23 cellular contexts compared by ENCODE assay signal in genomic region chr5:31334061-31334700, GRCh38.
DNase-seq lines count a peak whose midpoint lies in the region; ATAC-seq, FAIRE-seq and TF ChIP-seq lines count a peak whose summit lies in the region.
"Had no signal": no experiment of that assay in that cellular context is flagged by ENCODE, and none has a peak within 500 bp of the region (broad histone marks: within the 10 kb centered on the region; RNA-seq: fewer than 3 reads in every experiment).

No MANE protein-coding gene starts in this region.

- H3K4me3 Mint-ChIP-seq in neural progenitor cell: no peak overlapping the region
- H3K4me3 Mint-ChIP-seq: CD4-positive, CD25-positive, alpha-beta regulatory T cell; CD8-positive, alpha-beta memory T cell had no signal

- H3K9me3 ChIP-seq in IMR-90 (ENCODE audit: control insufficient read depth, insufficient read depth, low read length): no peaks in the 10 kb centered on the region
- no peaks in the 10 kb centered on the region for H3K9me3 ChIP-seq in neural progenitor cell (ENCODE audit: low read depth)
- H3K9me3 ChIP-seq in HepG2 (ENCODE audit: low read length): no peaks in the 10 kb centered on the region
- H3K9me3 ChIP-seq: A549, BE2C had no signal

- no CpG with 5 or more reads among the region's 4 CpGs for WGBS in IMR-90 (ENCODE audit: extremely low coverage in 2 of 2, insufficient read length in 1 of 2), 2 experiments
- WGBS in HepG2 (ENCODE audit: low lambda C conversion rate): 23% methylated on average over 4 of the region's 4 CpGs

- no peaks in the 10 kb centered on the region for H3K9me3 Mint-ChIP-seq in neural progenitor cell
- H3K9me3 Mint-ChIP-seq: CD8-positive, alpha-beta memory T cell had no signal

- H3K79me1 ChIP-seq in IMR-90 (ENCODE audit: low read depth in 1 of 2, low read length in 2 of 2): no peaks in the 10 kb centered on the region

- no peak for FAIRE-seq in HepG2 (lab: Jason Lieb, UNC)
- FAIRE-seq: A549, GM12878, GM19239, H54 had no signal

- TF ChIP-seq EP300 in HepG2 (IDR thresholded peaks at IDR 0.05; ENCODE audit: low read depth in 2 of 2, low read length in 2 of 2) (no peak), HepG2 (CRISPR knock-in tag; IDR thresholded peaks at IDR 0.05; ENCODE audit: borderline replicate concordance) (no peak)

- H3F3A ChIP-seq in neural progenitor cell (ENCODE audit: low read depth): peaks cover 12% of the 10 kb centered on the region

- no peaks in the 10 kb centered on the region for H3K36me3 ChIP-seq in IMR-90 (ENCODE audit: control insufficient read depth, insufficient read depth, low read length)
- no peaks in the 10 kb centered on the region for H3K36me3 ChIP-seq in neural progenitor cell
- no peaks in the 10 kb centered on the region for H3K36me3 ChIP-seq in HepG2 (replicated peaks in 1 of 2; ENCODE audit: control insufficient read depth in 1 of 2, insufficient read depth in 2 of 2, low read length in 2 of 2)
- H3K36me3 ChIP-seq: BE2C had no signal

- no peaks in the 10 kb centered on the region for H3K36me3 Mint-ChIP-seq in neural progenitor cell
- H3K36me3 Mint-ChIP-seq: CD4-positive, CD25-positive, alpha-beta regulatory T cell; CD8-positive, alpha-beta memory T cell had no signal

- POLR2A ChIA-PET in IMR-90 (lab: Charles Lee; ENCODE audit: unreplicated experiment): no interaction called here
- POLR2A ChIA-PET in HepG2 (lab: Yijun Ruan, JAX): no interaction called here

- ATAC-seq in IMR-90 (ENCODE audit: low read depth) (peak; percentile 50), SK-N-SH treated with all-trans-retinoic acid at 6 μM for 48 hours (0 out of 3 replicates have a peak, but pooled peaks have one; percentile 30), HG02798 (IDR thresholded peaks at IDR 0.05; ENCODE audit: poor library complexity, unreplicated experiment) (no peak), HepG2 (no peak)
- ATAC-seq: A549, GM12878 had no signal

- dilution Hi-C loops in IMR-90 (cut with HindIII; ENCODE audit: low sequenced_read_pairs, unreplicated experiment): no loop called here

- no TSS peak for BruUV-seq in IMR-90 (replicated peaks; lab: Mats Ljungman, UMichigan)
- BruUV-seq in HepG2 (replicated peaks; lab: Mats Ljungman, UMichigan): no TSS peak

- H3K4me3 ChIP-seq in AG10803 (ENCODE audit: low read length) (no peak overlapping the region), IMR-90 (ENCODE audit: insufficient read depth, low read depth, low read length) (no peak overlapping the region), neural progenitor cell (no peak overlapping the region), HepG2 (replicated peaks in 1 of 3; ENCODE audit: insufficient read depth in 1 of 3, low read depth in 2 of 3, low read length in 3 of 3) (no peak overlapping the region)
- H3K4me3 ChIP-seq: A549, GM12878 had no signal

- H3K14ac ChIP-seq in IMR-90 (replicated peaks; ENCODE audit: low read depth, low read length): no peak overlapping the region

- H3K9ac ChIP-seq in IMR-90 (ENCODE audit: low read depth, low read length): no peak overlapping the region
- no peak overlapping the region for H3K9ac ChIP-seq in neural progenitor cell
- H3K9ac ChIP-seq in HepG2 (ENCODE audit: insufficient read depth, low read depth, low read length): no peak overlapping the region

- no peak for TF ChIP-seq POLR2A in IMR-90 (IDR thresholded peaks at IDR 0.05; ENCODE audit: low read depth, low read length)
- TF ChIP-seq POLR2A in HepG2 (IDR thresholded peaks at IDR 0.05; ENCODE audit: insufficient read depth in 1 of 2, low read depth in 2 of 2, low read length in 2 of 2): no peak

- no peaks in the 10 kb centered on the region for H3K9me1 ChIP-seq in IMR-90 (ENCODE audit: insufficient read depth, low read length)

- in situ Hi-C loops in IMR-90 (cut with MboI; ENCODE audit: low sequenced_read_pairs): no loop called here
- in situ Hi-C loops in HepG2 (cut with HindIII; ENCODE audit: extremely low pct_ligation_motif_present, low pct_unique_long_range_greater_than_20kb): no loop called here

- no peak overlapping the region for H2AFZ ChIP-seq in IMR-90 (replicated peaks; ENCODE audit: low read length, poor library complexity)
- H2AFZ ChIP-seq in neural progenitor cell (replicated peaks): no peak overlapping the region
- H2AFZ ChIP-seq in HepG2 (ENCODE audit: low read length): no peak overlapping the region

- H3K27ac ChIP-seq in IMR-90 (ENCODE audit: insufficient read depth, low read length): no peak overlapping the region
- H3K27ac ChIP-seq in neural progenitor cell: no peak overlapping the region
- no peak overlapping the region for H3K27ac ChIP-seq in HepG2 (ENCODE audit: extremely low read length, insufficient read depth, low read length)
- H3K27ac ChIP-seq: 22Rv1, A549 had no signal

- no peak overlapping the region for H3K56ac ChIP-seq in IMR-90 (ENCODE audit: extremely low read depth, insufficient read depth, low read length)

- DNase-seq in AG10803 (ENCODE audit: low read depth) (peak; percentile 72), IMR-90 (no peak), neural progenitor cell (ENCODE audit: low spot score) (no peak), epidermal melanocyte (ENCODE audit: insufficient read length, low spot score) (no peak), NCI-H748 treated with DMSO at 0.1 percent for 48 hours (lab: John Stamatoyannopoulos, UW) (no peak), HepG2 (ENCODE audit: low spot score) (no peak)
- DNase-seq: BE2C; C1 segment of cervical spinal cord; CD4-positive, CD25-positive, alpha-beta regulatory T cell; CD8-positive, alpha-beta memory T cell; COR-L47; DMS 273 treated with DMSO at 0.1 percent for 48 hours; DMS53; DND-41; EL; HCEC 1CT had no signal

- H3K79me2 ChIP-seq in neural progenitor cell (ENCODE audit: low read depth) (no peaks in the 10 kb centered on the region), HepG2 (ENCODE audit: insufficient read depth, low read length) (no peaks in the 10 kb centered on the region)

- no peak overlapping the region for H4K8ac ChIP-seq in IMR-90 (ENCODE audit: low read depth in 2 of 2, low read length in 2 of 2)

- H3K4me1 ChIP-seq in IMR-90 (ENCODE audit: control insufficient read depth, insufficient read depth, low read length) (no peaks in the 10 kb centered on the region; the same call in 1 of the 2 replicates), neural progenitor cell (peaks cover 31% of the 10 kb centered on the region), HepG2 (ENCODE audit: insufficient read depth, low read length) (no peaks in the 10 kb centered on the region)
- H3K4me1 ChIP-seq: A549 had no signal

- no peak overlapping the region for H2AK5ac ChIP-seq in IMR-90 (ENCODE audit: low read depth, low read length)

- no peak overlapping the region for H3K23ac ChIP-seq in IMR-90 (ENCODE audit: low read depth, low read length)

- no peaks in the 10 kb centered on the region for H3K27me3 ChIP-seq in IMR-90 (ENCODE audit: control insufficient read depth, insufficient read depth, low read length)
- H3K27me3 ChIP-seq in neural progenitor cell: no peaks in the 10 kb centered on the region
- no peaks in the 10 kb centered on the region; a peak in 1 of 5 replicates for H3K27me3 ChIP-seq in HepG2 (ENCODE audit: control insufficient read depth in 1 of 2, insufficient read depth in 2 of 2, low read length in 2 of 2)
- H3K27me3 ChIP-seq: BE2C had no signal

- no peak for TF ChIP-seq RAD21 in IMR-90 (IDR thresholded peaks at IDR 0.05; ENCODE audit: low read length)
- no peak for TF ChIP-seq RAD21 in HepG2 (CRISPR knock-in tag; IDR thresholded peaks at IDR 0.05)

- no peak overlapping the region for H3K4me2 ChIP-seq in IMR-90 (ENCODE audit: low read depth, low read length)
- peak overlapping the region; percentile 27 for H3K4me2 ChIP-seq in neural progenitor cell
- H3K4me2 ChIP-seq in HepG2 (ENCODE audit: low read depth, low read length): no peak overlapping the region
- H3K4me2 ChIP-seq: A549 had no signal

- no peak overlapping the region for H3K4ac ChIP-seq in IMR-90 (ENCODE audit: low read depth, low read length)

- H4K91ac ChIP-seq in IMR-90 (ENCODE audit: insufficient read depth, low read depth, low read length): no peak overlapping the region

- H4K5ac ChIP-seq in IMR-90 (ENCODE audit: low read depth, low read length): no peak overlapping the region

- H3K27me3 Mint-ChIP-seq in neural progenitor cell (ENCODE audit: insufficient read depth, low read depth): no peaks in the 10 kb centered on the region
- H3K27me3 Mint-ChIP-seq: CD4-positive, CD25-positive, alpha-beta regulatory T cell had no signal

- no peaks in the 10 kb centered on the region for H4K20me1 ChIP-seq in IMR-90 (ENCODE audit: insufficient read depth, low read length)
- H4K20me1 ChIP-seq in neural progenitor cell (ENCODE audit: low read depth): no peaks in the 10 kb centered on the region
- H4K20me1 ChIP-seq in HepG2 (ENCODE audit: insufficient read depth, low read length): no peaks in the 10 kb centered on the region

- H2BK15ac ChIP-seq in IMR-90 (ENCODE audit: low read depth, low read length): no peak overlapping the region

- H3K27ac Mint-ChIP-seq in neural progenitor cell: no peak overlapping the region
- H3K27ac Mint-ChIP-seq: CD4-positive, CD25-positive, alpha-beta regulatory T cell; CD8-positive, alpha-beta memory T cell had no signal

- intact Hi-C loops in IMR-90 (cut with micrococcal nuclease) (loop anchor here (5.0 kb wide), 1 partner anchor 1282 kb away; no protein-coding TSS in a partner anchor), HepG2 (cut with micrococcal nuclease; ENCODE audit: unreplicated experiment) (no loop called here)

- no peak overlapping the region for H3K18ac ChIP-seq in IMR-90 (ENCODE audit: low read depth, low read length)

- no peak overlapping the region for H2BK20ac ChIP-seq in IMR-90 (ENCODE audit: low read depth, low read length)

- peaks cover 6% of the 10 kb centered on the region for H3K4me1 Mint-ChIP-seq in neural progenitor cell
- H3K4me1 Mint-ChIP-seq: CD4-positive, CD25-positive, alpha-beta regulatory T cell; CD8-positive, alpha-beta memory T cell had no signal

- CTCF ChIA-PET in IMR-90 (lab: Yijun Ruan, JAX): interaction anchor here (0.5 to 1.7 kb wide), 2 partner anchors 8 to 620 kb away, joined by 3 to 4 read pairs; no protein-coding TSS in a partner anchor
- CTCF ChIA-PET in HepG2 (lab: Yijun Ruan, JAX; ENCODE audit: low intra/inter-chr PET ratio, low total read pairs): no interaction called here

- H2BK120ac ChIP-seq in IMR-90 (ENCODE audit: low read depth, low read length): no peak overlapping the region

- no peak overlapping the region for H2BK5ac ChIP-seq in IMR-90 (ENCODE audit: low read depth, low read length, poor library complexity, severe bottlenecking)

- no peak overlapping the region for H2AK9ac ChIP-seq in IMR-90 (replicated peaks; ENCODE audit: low read depth, low read length, poor library complexity)

- TF ChIP-seq CTCF in AG10803 (conservative IDR thresholded peaks at IDR 0.05; ENCODE audit: low read length) (no peak), IMR-90 (conservative IDR thresholded peaks at IDR 0.05; ENCODE audit: low read depth, low read length) (no peak), neural progenitor cell (IDR thresholded peaks at IDR 0.05) (no peak), HepG2 (CRISPR knock-in tag; IDR thresholded peaks at IDR 0.05) (no peak)

TF ChIP-seq in SK-N-SH treated with all-trans-retinoic acid at 6 μM for 48 hours, 23 proteins besides CTCF, POLR2A, EP300 and RAD21 (continues in another document):
- TF ChIP-seq ISL1 (CRISPR knock-in tag; IDR thresholded peaks at IDR 0.05) (no peak), ZNF8 (CRISPR knock-in tag; IDR thresholded peaks at IDR 0.05) (no peak)

TF ChIP-seq in HepG2, 621 proteins besides CTCF, POLR2A, EP300 and RAD21 (continues in another document):
- TF ChIP-seq SALL2 (CRISPR knock-in tag; IDR thresholded peaks at IDR 0.05): no peak

Comparison
In these comparisons a context has a peak if more than half of its experiments do, and no peak if none do; other contexts are left out.
1. ATAC-seq: peak in IMR-90 (single experiment) and SK-N-SH treated with all-trans-retinoic acid at 6 μM for 48 hours (single experiment); none in HG02798 (single experiment) and HepG2 (single experiment).